ENCODE assay signal across 18 cellular contexts in the genomic region with DNA sequence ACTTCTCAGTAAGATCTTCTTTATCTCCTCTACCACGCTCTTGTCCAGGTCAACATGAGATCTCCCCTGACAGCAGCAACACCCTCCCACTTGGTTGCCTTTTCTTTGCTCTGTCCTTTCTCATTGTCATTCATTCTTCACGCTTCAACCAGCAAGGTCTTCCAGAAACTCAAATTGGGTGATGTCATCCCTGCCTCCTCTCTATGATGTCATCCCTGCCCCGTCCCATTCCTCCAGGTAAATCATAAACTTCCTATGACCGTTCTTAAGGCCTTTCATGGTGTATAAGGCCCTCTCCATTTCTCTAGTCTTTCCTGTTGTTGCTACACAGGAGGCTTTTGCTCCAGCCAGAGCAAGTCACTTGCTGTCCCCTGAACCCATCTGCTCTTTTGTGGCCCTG. TPM values are rescaled to one million over a fixed set of nuclear protein-coding genes. Genes with fewer than 3 reads are reported as not detected.
DNase-seq lines count a peak whose midpoint lies in the region; ATAC-seq and TF ChIP-seq lines count a peak whose summit lies in the region.
"Had no signal": no experiment of that assay in that cellular context is flagged by ENCODE, and none has a peak within 500 bp of the region (broad histone marks: within the 10 kb centered on the region; RNA-seq: fewer than 3 reads in every experiment).

No MANE protein-coding gene starts in this region.

- H2AFZ ChIP-seq in PC-9: no peak overlapping the region

- H3K4me2 ChIP-seq in PC-9: no peak overlapping the region
- H3K4me2 ChIP-seq: A549; BLaER1 treated with 17β-estradiol and CSF1 and Interleukin-3, amounts not matched to agents 10 nM and 100 nM had no signal

- H3K36me3 ChIP-seq in HEK293 (ENCODE audit: control insufficient read depth in 2 of 2, insufficient read depth in 1 of 2, low read length in 2 of 2) (no peaks in the 10 kb centered on the region), PC-9 (ENCODE audit: low read depth) (no peaks in the 10 kb centered on the region)
- H3K36me3 ChIP-seq: BLaER1 treated with 17β-estradiol and CSF1 and Interleukin-3, amounts not matched to agents 10 nM and 100 nM had no signal

- no peaks in the 10 kb centered on the region for H3K27me3 ChIP-seq in PC-9 (ENCODE audit: insufficient read depth, low read depth)
- H3K27me3 ChIP-seq: BLaER1 treated with 17β-estradiol and CSF1 and Interleukin-3, amounts not matched to agents 10 nM and 100 nM had no signal

- no peak overlapping the region for H3K27ac ChIP-seq in HEK293 (ENCODE audit: extremely low read depth, low read depth, low read length)
- no peak overlapping the region for H3K27ac ChIP-seq in PC-9
- H3K27ac ChIP-seq: 22Rv1; A549; BLaER1 treated with 17β-estradiol and CSF1 and Interleukin-3, amounts not matched to agents 10 nM and 100 nM; C4-2B had no signal

- peak; percentile 29 for DNase-seq in DMS53 (lab: John Stamatoyannopoulos, UW)
- no peak for DNase-seq in DMS53 treated with DMSO at 0.1 percent for 48 hours (lab: John Stamatoyannopoulos, UW; ENCODE audit: unreplicated experiment)
- peak; percentile 26 for DNase-seq in kidney tubule cell (ENCODE audit: low spot score)
- no peak for DNase-seq in PC-9
- DNase-seq: AML-193; Caco-2; Calu3; CD4-positive, alpha-beta T cell; CD8-positive, alpha-beta T cell; DMS79 treated with DMSO at 0.1 percent for 48 hours; GF-D8 had no signal

- H3K79me2 ChIP-seq in PC-9 (ENCODE audit: low read depth): no peaks in the 10 kb centered on the region

- H3K4me3 ChIP-seq in HEK293 (ENCODE audit: low read depth, low read length) (no peak overlapping the region), PC-9 (no peak overlapping the region)
- H3K4me3 ChIP-seq: A549; BLaER1 treated with 17β-estradiol and CSF1 and Interleukin-3, amounts not matched to agents 10 nM and 100 nM had no signal

- CTCF ChIA-PET in HEK293 (lab: Yijun Ruan, JAX) (no interaction called here), PC-9 (lab: Charles Lee) (no interaction called here)

- BruUV-seq in PC-9 (replicated peaks; lab: Mats Ljungman, UMichigan): no TSS peak

- intact Hi-C loops in PC-9 (cut with micrococcal nuclease; ENCODE audit: unreplicated experiment): no loop called here

- H3K9me3 ChIP-seq in HEK293 (ENCODE audit: control insufficient read depth, insufficient read depth, low read depth, low read length) (no peaks in the 10 kb centered on the region), PC-9 (ENCODE audit: insufficient read depth, low read depth) (no peaks in the 10 kb centered on the region)
- H3K9me3 ChIP-seq: A549; BLaER1 treated with 17β-estradiol and CSF1 and Interleukin-3, amounts not matched to agents 10 nM and 100 nM; Caco-2 had no signal

- POLR2A ChIA-PET in HEK293 (lab: Yijun Ruan, JAX) (no interaction called here), PC-9 (lab: Charles Lee; ENCODE audit: unreplicated experiment) (no interaction called here)

- ATAC-seq in HG03196 (IDR thresholded peaks at IDR 0.05; ENCODE audit: unreplicated experiment): no peak
- ATAC-seq: A549; CD8-positive, alpha-beta T cell had no signal

- H3K9me2 ChIP-seq in PC-9 (ENCODE audit: insufficient read depth): no peaks in the 10 kb centered on the region

- H3F3A ChIP-seq in PC-9 (ENCODE audit: insufficient read depth, low read depth): no peaks in the 10 kb centered on the region

- H3K4me1 ChIP-seq in HEK293 (ENCODE audit: control insufficient read depth, insufficient read depth, low read length) (no peaks in the 10 kb centered on the region), PC-9 (replicated peaks; ENCODE audit: insufficient read depth) (no peaks in the 10 kb centered on the region)
- H3K4me1 ChIP-seq: A549, Caco-2 had no signal

- H4K20me1 ChIP-seq in PC-9 (ENCODE audit: insufficient read depth): no peaks in the 10 kb centered on the region
- H4K20me1 ChIP-seq: BLaER1 treated with 17β-estradiol and CSF1 and Interleukin-3, amounts not matched to agents 10 nM and 100 nM had no signal

- TF ChIP-seq CTCF in HEK293 (tag by site-specific recombination; IDR thresholded peaks at IDR 0.05) (no peak), PC-9 (conservative IDR thresholded peaks at IDR 0.05) (no peak)

TF ChIP-seq in HEK293, 187 proteins besides CTCF, POLR2A, EP300 and RAD21:
- no peak for TF ChIP-seq ZNF792 (tag by site-specific recombination; IDR thresholded peaks at IDR 0.05)
- TF ChIP-seq ZNF843 (tag by site-specific recombination; IDR thresholded peaks at IDR 0.05): no peak
- no peak for TF ChIP-seq ZNF302 (tag by site-specific recombination; IDR thresholded peaks at IDR 0.05; ENCODE audit: low read depth)
- TF ChIP-seq ZBTB21 (tag by site-specific recombination; IDR thresholded peaks at IDR 0.05): peak; percentile 65; the same call in 1 of the 2 replicates
- TF ChIP-seq MYNN (tag by site-specific recombination; IDR thresholded peaks at IDR 0.05; ENCODE audit: borderline replicate concordance): no peak
- no peak for TF ChIP-seq ZNF561 (tag by site-specific recombination; IDR thresholded peaks at IDR 0.05; ENCODE audit: borderline replicate concordance)
- TF ChIP-seq, protein P1, sequence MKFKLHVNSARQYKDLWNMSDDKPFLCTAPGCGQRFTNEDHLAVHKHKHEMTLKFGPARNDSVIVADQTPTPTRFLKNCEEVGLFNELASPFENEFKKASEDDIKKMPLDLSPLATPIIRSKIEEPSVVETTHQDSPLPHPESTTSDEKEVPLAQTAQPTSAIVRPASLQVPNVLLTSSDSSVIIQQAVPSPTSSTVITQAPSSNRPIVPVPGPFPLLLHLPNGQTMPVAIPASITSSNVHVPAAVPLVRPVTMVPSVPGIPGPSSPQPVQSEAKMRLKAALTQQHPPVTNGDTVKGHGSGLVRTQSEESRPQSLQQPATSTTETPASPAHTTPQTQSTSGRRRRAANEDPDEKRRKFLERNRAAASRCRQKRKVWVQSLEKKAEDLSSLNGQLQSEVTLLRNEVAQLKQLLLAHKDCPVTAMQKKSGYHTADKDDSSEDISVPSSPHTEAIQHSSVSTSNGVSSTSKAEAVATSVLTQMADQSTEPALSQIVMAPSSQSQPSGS (tag by site-specific recombination; IDR thresholded peaks at IDR 0.05; ENCODE audit: low read depth): peak; percentile 90
- no peak for TF ChIP-seq ZNF37A (tag by site-specific recombination; IDR thresholded peaks at IDR 0.05)
- peak; percentile 76; the same call in 1 of the 2 replicates for TF ChIP-seq ZNF629 (tag by site-specific recombination; IDR thresholded peaks at IDR 0.05)
- no peak for TF ChIP-seq ZNF501 (tag by site-specific recombination; IDR thresholded peaks at IDR 0.05)
- TF ChIP-seq, protein P2, sequence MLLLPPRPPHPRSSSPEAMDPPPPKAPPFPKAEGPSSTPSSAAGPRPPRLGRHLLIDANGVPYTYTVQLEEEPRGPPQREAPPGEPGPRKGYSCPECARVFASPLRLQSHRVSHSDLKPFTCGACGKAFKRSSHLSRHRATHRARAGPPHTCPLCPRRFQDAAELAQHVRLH (tag by site-specific recombination; IDR thresholded peaks at IDR 0.05): no peak
- TF ChIP-seq ZNF175 (tag by site-specific recombination; IDR thresholded peaks at IDR 0.05): no peak
- no peak for TF ChIP-seq ZNF169 (tag by site-specific recombination; IDR thresholded peaks at IDR 0.05)

RNA-seq across cellular contexts. Expression of a gene that starts 17.7 kb away (rescaled TPM):
- total RNA-seq in PC-9 (2021): not detected in 2 replicates
- total RNA-seq: A172; Caco-2; Calu3; CD4-positive, alpha-beta T cell; CD8-positive, alpha-beta T cell had no signal

Comparison
In these comparisons a context has a peak if more than half of its experiments do, and no peak if none do; other contexts are left out.
1. DNase-seq: peak in DMS53 (single experiment) and kidney tubule cell (single experiment); none in DMS53 treated with DMSO at 0.1 percent for 48 hours (single experiment) and PC-9 (0 of 2).